In genomic region chr12:75816892-75817291, GRCh38 we compare ENCODE assay signal across 2 cellular contexts.
TF ChIP-seq lines count a peak whose summit lies in the region.

No MANE protein-coding gene starts in this region.

TF ChIP-seq in GM12878, 131 proteins besides CTCF, POLR2A, EP300 and RAD21 (continued from another document):
- no peak for TF ChIP-seq BCLAF1 (IDR thresholded peaks at IDR 0.05)

TF ChIP-seq in WTC11, 78 proteins besides CTCF, POLR2A, EP300 and RAD21 (continued from another document):
- TF ChIP-seq ZNF263 (CRISPR knock-in tag; IDR thresholded peaks at IDR 0.05; ENCODE audit: low read depth) (no peak), HMGXB4 (CRISPR knock-in tag; IDR thresholded peaks at IDR 0.05) (no peak)
- TF ChIP-seq, protein P1, sequence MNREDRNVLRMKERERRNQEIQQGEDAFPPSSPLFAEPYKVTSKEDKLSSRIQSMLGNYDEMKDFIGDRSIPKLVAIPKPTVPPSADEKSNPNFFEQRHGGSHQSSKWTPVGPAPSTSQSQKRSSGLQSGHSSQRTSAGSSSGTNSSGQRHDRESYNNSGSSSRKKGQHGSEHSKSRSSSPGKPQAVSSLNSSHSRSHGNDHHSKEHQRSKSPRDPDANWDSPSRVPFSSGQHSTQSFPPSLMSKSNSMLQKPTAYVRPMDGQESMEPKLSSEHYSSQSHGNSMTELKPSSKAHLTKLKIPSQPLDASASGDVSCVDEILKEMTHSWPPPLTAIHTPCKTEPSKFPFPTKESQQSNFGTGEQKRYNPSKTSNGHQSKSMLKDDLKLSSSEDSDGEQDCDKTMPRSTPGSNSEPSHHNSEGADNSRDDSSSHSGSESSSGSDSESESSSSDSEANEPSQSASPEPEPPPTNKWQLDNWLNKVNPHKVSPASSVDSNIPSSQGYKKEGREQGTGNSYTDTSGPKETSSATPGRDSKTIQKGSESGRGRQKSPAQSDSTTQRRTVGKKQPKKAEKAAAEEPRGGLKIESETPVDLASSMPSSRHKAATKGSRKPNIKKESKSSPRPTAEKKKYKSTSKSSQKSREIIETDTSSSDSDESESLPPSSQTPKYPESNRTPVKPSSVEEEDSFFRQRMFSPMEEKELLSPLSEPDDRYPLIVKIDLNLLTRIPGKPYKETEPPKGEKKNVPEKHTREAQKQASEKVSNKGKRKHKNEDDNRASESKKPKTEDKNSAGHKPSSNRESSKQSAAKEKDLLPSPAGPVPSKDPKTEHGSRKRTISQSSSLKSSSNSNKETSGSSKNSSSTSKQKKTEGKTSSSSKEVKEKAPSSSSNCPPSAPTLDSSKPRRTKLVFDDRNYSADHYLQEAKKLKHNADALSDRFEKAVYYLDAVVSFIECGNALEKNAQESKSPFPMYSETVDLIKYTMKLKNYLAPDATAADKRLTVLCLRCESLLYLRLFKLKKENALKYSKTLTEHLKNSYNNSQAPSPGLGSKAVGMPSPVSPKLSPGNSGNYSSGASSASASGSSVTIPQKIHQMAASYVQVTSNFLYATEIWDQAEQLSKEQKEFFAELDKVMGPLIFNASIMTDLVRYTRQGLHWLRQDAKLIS (CRISPR knock-in tag; IDR thresholded peaks at IDR 0.05; ENCODE audit: borderline replicate concordance) = no peak
